In genomic region chr3:11770477-11771381, GRCh38 we compare ENCODE assay signal across 1 cellular context.
A peak's percentile ranks its signal among the peaks of the same experiment; 100 is the strongest.
TF ChIP-seq lines count a peak whose summit lies in the region.

No MANE protein-coding gene starts in this region.

TF ChIP-seq in K562, 482 proteins besides CTCF, POLR2A, EP300 and RAD21 (continued from another document and continues in another):
- TF ChIP-seq MNT (conservative IDR thresholded peaks at IDR 0.05): peak; percentile 40 to 63; a peak in 3 of 4 replicates
- no peak for TF ChIP-seq COPS2 (conservative IDR thresholded peaks at IDR 0.05)
- TF ChIP-seq ZNF696 (CRISPR knock-in tag; conservative IDR thresholded peaks at IDR 0.05): no peak
- TF ChIP-seq SAP30 (IDR thresholded peaks at IDR 0.05; ENCODE audit: borderline replicate concordance, insufficient read depth, low read depth, low read length, poor library complexity, severe bottlenecking): no peak
- no peak for TF ChIP-seq PHB2 (IDR thresholded peaks at IDR 0.05; ENCODE audit: low read depth)
- no peak for TF ChIP-seq E2F5 (CRISPR knock-in tag; IDR thresholded peaks at IDR 0.05)
- no peak for TF ChIP-seq DACH1 (IDR thresholded peaks at IDR 0.05; ENCODE audit: partially characterized antibody)
- no peak for TF ChIP-seq HBP1 (CRISPR knock-in tag; IDR thresholded peaks at IDR 0.05)
- no peak for TF ChIP-seq SRSF9 (IDR thresholded peaks at IDR 0.05; ENCODE audit: borderline replicate concordance, low read depth, low read length)
- TF ChIP-seq ZNF830 (CRISPR knock-in tag; IDR thresholded peaks at IDR 0.05): no peak
- TF ChIP-seq ZNF280B (CRISPR knock-in tag; IDR thresholded peaks at IDR 0.05): no peak
- no peak for TF ChIP-seq EZH2 (IDR thresholded peaks at IDR 0.05; ENCODE audit: borderline replicate concordance, low read depth, low read length)
- no peak for TF ChIP-seq FOXJ3 (CRISPR knock-in tag; IDR thresholded peaks at IDR 0.05)
- TF ChIP-seq CREBBP (IDR thresholded peaks at IDR 0.05; ENCODE audit: low read depth, low read length): no peak
- TF ChIP-seq SUPT5H (IDR thresholded peaks at IDR 0.05): no peak
- no peak for TF ChIP-seq SNRNP70 (optimal IDR thresholded peaks at IDR 0.05; ENCODE audit: low read depth, low read length)
- TF ChIP-seq SAFB2 (IDR thresholded peaks at IDR 0.05; ENCODE audit: borderline replicate concordance, low read depth, low read length, severe bottlenecking): no peak
- TF ChIP-seq HNRNPLL (IDR thresholded peaks at IDR 0.05; ENCODE audit: low read depth, low read length, poor library complexity, severe bottlenecking): no peak
- no peak for TF ChIP-seq ZNF436 (CRISPR knock-in tag; IDR thresholded peaks at IDR 0.05)
- no peak for TF ChIP-seq E2F3 (CRISPR knock-in tag; IDR thresholded peaks at IDR 0.05)
- no peak for TF ChIP-seq HDAC6 (IDR thresholded peaks at IDR 0.05; ENCODE audit: low read depth, low read length)
- TF ChIP-seq HES1 (IDR thresholded peaks at IDR 0.05; ENCODE audit: low read depth): no peak
- no peak for TF ChIP-seq ETS1 (conservative IDR thresholded peaks at IDR 0.05; ENCODE audit: control insufficient read depth, low read depth, low read length)
- TF ChIP-seq CBX5 (IDR thresholded peaks at IDR 0.05; ENCODE audit: borderline replicate concordance, low read depth): 0 out of 2 replicates have a peak, but pooled peaks have one; percentile 42
- no peak for TF ChIP-seq SRF (CRISPR knock-in tag; IDR thresholded peaks at IDR 0.05)
- no peak for TF ChIP-seq GTF2E2 (tag; IDR thresholded peaks at IDR 0.05)
- TF ChIP-seq STAT5B (CRISPR knock-in tag; IDR thresholded peaks at IDR 0.05): no peak
- no peak for TF ChIP-seq E2F8 (IDR thresholded peaks at IDR 0.05; ENCODE audit: low read depth, partially characterized antibody)
- TF ChIP-seq RFX1 (IDR thresholded peaks at IDR 0.05): no peak
- TF ChIP-seq GATA2 (CRISPR knock-in tag; IDR thresholded peaks at IDR 0.05): no peak
- no peak for TF ChIP-seq TAF15 (IDR thresholded peaks at IDR 0.05; ENCODE audit: low read depth, low read length)
- TF ChIP-seq ZNF274 (IDR thresholded peaks at IDR 0.05; ENCODE audit: borderline replicate concordance, low read depth, low read length): no peak
- TF ChIP-seq GATAD2A (IDR thresholded peaks at IDR 0.05): no peak
- TF ChIP-seq POLR2AphosphoS2 (IDR thresholded peaks at IDR 0.05; ENCODE audit: low read length): no peak
- no peak for TF ChIP-seq NFATC3 (IDR thresholded peaks at IDR 0.05)
- no peak for TF ChIP-seq ARHGAP35 (IDR thresholded peaks at IDR 0.05; ENCODE audit: partially characterized antibody)
- no peak for TF ChIP-seq MYBL2 (IDR thresholded peaks at IDR 0.05; ENCODE audit: low read depth)
- TF ChIP-seq MYBL2 (CRISPR knock-in tag; IDR thresholded peaks at IDR 0.05; ENCODE audit: borderline replicate concordance): no peak
- no peak for TF ChIP-seq ZC3H11A (IDR thresholded peaks at IDR 0.05; ENCODE audit: low read depth, low read length)
- TF ChIP-seq ZNF766 (CRISPR knock-in tag; conservative IDR thresholded peaks at IDR 0.05): peak; percentile 85
- no peak for TF ChIP-seq ZNF589 (CRISPR knock-in tag; IDR thresholded peaks at IDR 0.05; ENCODE audit: low read depth)
- TF ChIP-seq LCOR (CRISPR knock-in tag; IDR thresholded peaks at IDR 0.05): 0 out of 2 replicates have a peak, but pooled peaks have one; percentile 56
- TF ChIP-seq BCOR (IDR thresholded peaks at IDR 0.05): no peak
- no peak for TF ChIP-seq ZNF282 (CRISPR knock-in tag; IDR thresholded peaks at IDR 0.05)
- TF ChIP-seq ZBTB8A (IDR thresholded peaks at IDR 0.05; ENCODE audit: partially characterized antibody): no peak
- no peak for TF ChIP-seq THRA (IDR thresholded peaks at IDR 0.05)
- no peak for TF ChIP-seq ZNF407 (IDR thresholded peaks at IDR 0.05; ENCODE audit: low read depth)
